In the genomic region with DNA sequence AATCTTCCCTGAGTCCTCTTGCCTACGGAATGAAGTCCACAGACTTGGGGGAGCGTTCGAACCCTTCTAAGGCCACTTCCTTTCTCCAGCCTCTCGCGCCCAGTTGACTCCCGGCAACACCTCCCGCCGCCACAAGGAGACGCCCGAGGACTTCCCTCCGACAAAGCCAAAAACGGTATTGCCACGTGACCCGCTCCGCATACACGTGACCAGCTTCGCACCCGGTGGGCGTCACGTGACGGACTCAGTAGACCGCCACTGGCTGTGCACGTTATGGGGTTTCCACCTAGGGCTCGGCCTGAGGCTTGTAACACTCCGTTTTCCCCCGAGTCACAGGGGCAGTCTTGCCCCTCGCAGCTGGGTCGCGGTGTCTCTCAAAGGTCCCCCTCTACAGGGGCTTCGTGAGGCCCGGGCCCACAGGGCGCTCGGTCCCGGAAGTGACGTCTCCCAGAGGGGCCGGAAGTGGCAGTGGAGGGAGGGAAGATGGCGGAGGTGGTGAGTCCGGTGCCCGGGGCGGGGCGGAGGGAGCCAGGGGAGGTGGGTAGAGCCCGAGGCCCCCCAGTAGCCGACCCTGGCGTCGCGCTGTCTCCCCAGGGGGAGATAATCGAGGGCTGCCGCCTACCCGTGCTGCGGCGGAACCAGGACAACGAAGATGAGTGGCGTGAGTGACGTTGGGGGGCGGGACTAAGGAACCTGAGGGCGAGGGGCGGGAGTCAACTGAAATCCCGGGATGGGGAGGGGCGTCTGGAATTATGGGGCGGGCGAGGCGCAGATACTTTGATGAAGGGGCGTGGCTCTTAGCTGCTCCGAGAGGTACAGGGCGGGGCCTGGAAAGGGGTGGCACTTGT, we compare ENCODE assay signal across 1 cellular context.
TF ChIP-seq lines count a peak whose summit lies in the region.

KAT5 (plus strand) TSS at position 468 of the 848 bp plus-strand sequence; CDS start at position 484, 16 bp downstream.

TF ChIP-seq in HepG2, 621 proteins besides CTCF, POLR2A, EP300 and RAD21 (continued from another document and continues in another):
- TF ChIP-seq FOXC1 (CRISPR knock-in tag; IDR thresholded peaks at IDR 0.05; ENCODE audit: borderline replicate concordance) (peak; percentile 92), KLF13 (CRISPR knock-in tag; IDR thresholded peaks at IDR 0.05) (peak; percentile 86; the same call in 1 of the 2 replicates), RARG (CRISPR knock-in tag; IDR thresholded peaks at IDR 0.05; ENCODE audit: low read depth) (0 out of 2 replicates have a peak, but pooled peaks have one; percentile 60), FIP1L1 (IDR thresholded peaks at IDR 0.05; ENCODE audit: borderline replicate concordance, insufficient read depth, low read depth, low read length) (no peak), SP1 (IDR thresholded peaks at IDR 0.05) (no peak), SP1 (CRISPR knock-in tag; IDR thresholded peaks at IDR 0.05) (peak; percentile 48), ZFP1 (CRISPR knock-in tag; IDR thresholded peaks at IDR 0.05) (no peak), ISX (CRISPR knock-in tag; conservative IDR thresholded peaks at IDR 0.05) (no peak), TRIM24 (CRISPR knock-in tag; IDR thresholded peaks at IDR 0.05) (no peak), SMC3 (IDR thresholded peaks at IDR 0.05; ENCODE audit: low read length) (peak; percentile 78), ZNF430 (CRISPR knock-in tag; IDR thresholded peaks at IDR 0.05) (peak; percentile 85; the same call in 1 of the 2 replicates), THAP7 (CRISPR knock-in tag; IDR thresholded peaks at IDR 0.05) (peak; percentile 95; the same call in 1 of the 2 replicates), KDM5B (CRISPR knock-in tag; IDR thresholded peaks at IDR 0.05; ENCODE audit: borderline replicate concordance) (peak; percentile 99; the same call in 1 of the 2 replicates), ATF7 (IDR thresholded peaks at IDR 0.05) (no peak), ATF7 (CRISPR knock-in tag; IDR thresholded peaks at IDR 0.05) (peak; percentile 89), FOXA3 (CRISPR knock-in tag; IDR thresholded peaks at IDR 0.05) (peak; percentile 63), ZNF431 (CRISPR knock-in tag; IDR thresholded peaks at IDR 0.05; ENCODE audit: borderline replicate concordance, low read depth) (peak; percentile 88), ZSCAN30 (CRISPR knock-in tag; IDR thresholded peaks at IDR 0.05) (0 out of 2 replicates have a peak, but pooled peaks have one; percentile 33), ZNF577 (CRISPR knock-in tag; IDR thresholded peaks at IDR 0.05; ENCODE audit: borderline replicate concordance, low read depth) (no peak), GLI4 (CRISPR knock-in tag; IDR thresholded peaks at IDR 0.05; ENCODE audit: borderline replicate concordance) (peak; percentile 94; the same call in 1 of the 2 replicates), ZNF317 (CRISPR knock-in tag; IDR thresholded peaks at IDR 0.05) (peak; percentile 90; the same call in 1 of the 2 replicates), SALL2 (CRISPR knock-in tag; IDR thresholded peaks at IDR 0.05) (no peak; the same call in 1 of the 2 replicates), ZNF180 (CRISPR knock-in tag; IDR thresholded peaks at IDR 0.05; ENCODE audit: borderline replicate concordance, low read depth) (no peak), ZNF607 (CRISPR knock-in tag; IDR thresholded peaks at IDR 0.05; ENCODE audit: borderline replicate concordance) (peak; percentile 98), ZNF775 (CRISPR knock-in tag; IDR thresholded peaks at IDR 0.05; ENCODE audit: borderline replicate concordance) (0 out of 2 replicates have a peak, but pooled peaks have one; percentile 47), ZNF513 (CRISPR knock-in tag; conservative IDR thresholded peaks at IDR 0.05) (no peak), ETV5 (CRISPR knock-in tag; IDR thresholded peaks at IDR 0.05; ENCODE audit: borderline replicate concordance) (peak; percentile 67), SATB2 (CRISPR knock-in tag; IDR thresholded peaks at IDR 0.05) (no peak), GATAD1 (CRISPR knock-in tag; IDR thresholded peaks at IDR 0.05) (peak; percentile 98), SNRNP70 (IDR thresholded peaks at IDR 0.05; ENCODE audit: low read depth, low read length) (no peak), SMYD3 (CRISPR knock-in tag; IDR thresholded peaks at IDR 0.05) (no peak), MAFG (CRISPR knock-in tag; IDR thresholded peaks at IDR 0.05) (no peak), ZNF407 (CRISPR knock-in tag; IDR thresholded peaks at IDR 0.05; ENCODE audit: not compliant biosample characterization) (peak; percentile 96), GABPB1 (CRISPR knock-in tag; IDR thresholded peaks at IDR 0.05) (peak; percentile 99), CREM (IDR thresholded peaks at IDR 0.05) (peak; percentile 97), CREM (CRISPR knock-in tag; IDR thresholded peaks at IDR 0.05) (peak; percentile 59; the same call in 1 of the 2 replicates), ZNF850 (CRISPR knock-in tag; conservative IDR thresholded peaks at IDR 0.05) (peak; percentile 72; the same call in 1 of the 2 replicates)
- TF ChIP-seq, protein P1, sequence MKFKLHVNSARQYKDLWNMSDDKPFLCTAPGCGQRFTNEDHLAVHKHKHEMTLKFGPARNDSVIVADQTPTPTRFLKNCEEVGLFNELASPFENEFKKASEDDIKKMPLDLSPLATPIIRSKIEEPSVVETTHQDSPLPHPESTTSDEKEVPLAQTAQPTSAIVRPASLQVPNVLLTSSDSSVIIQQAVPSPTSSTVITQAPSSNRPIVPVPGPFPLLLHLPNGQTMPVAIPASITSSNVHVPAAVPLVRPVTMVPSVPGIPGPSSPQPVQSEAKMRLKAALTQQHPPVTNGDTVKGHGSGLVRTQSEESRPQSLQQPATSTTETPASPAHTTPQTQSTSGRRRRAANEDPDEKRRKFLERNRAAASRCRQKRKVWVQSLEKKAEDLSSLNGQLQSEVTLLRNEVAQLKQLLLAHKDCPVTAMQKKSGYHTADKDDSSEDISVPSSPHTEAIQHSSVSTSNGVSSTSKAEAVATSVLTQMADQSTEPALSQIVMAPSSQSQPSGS (CRISPR knock-in tag; IDR thresholded peaks at IDR 0.05): peak; percentile 72
- TF ChIP-seq, protein P2, sequence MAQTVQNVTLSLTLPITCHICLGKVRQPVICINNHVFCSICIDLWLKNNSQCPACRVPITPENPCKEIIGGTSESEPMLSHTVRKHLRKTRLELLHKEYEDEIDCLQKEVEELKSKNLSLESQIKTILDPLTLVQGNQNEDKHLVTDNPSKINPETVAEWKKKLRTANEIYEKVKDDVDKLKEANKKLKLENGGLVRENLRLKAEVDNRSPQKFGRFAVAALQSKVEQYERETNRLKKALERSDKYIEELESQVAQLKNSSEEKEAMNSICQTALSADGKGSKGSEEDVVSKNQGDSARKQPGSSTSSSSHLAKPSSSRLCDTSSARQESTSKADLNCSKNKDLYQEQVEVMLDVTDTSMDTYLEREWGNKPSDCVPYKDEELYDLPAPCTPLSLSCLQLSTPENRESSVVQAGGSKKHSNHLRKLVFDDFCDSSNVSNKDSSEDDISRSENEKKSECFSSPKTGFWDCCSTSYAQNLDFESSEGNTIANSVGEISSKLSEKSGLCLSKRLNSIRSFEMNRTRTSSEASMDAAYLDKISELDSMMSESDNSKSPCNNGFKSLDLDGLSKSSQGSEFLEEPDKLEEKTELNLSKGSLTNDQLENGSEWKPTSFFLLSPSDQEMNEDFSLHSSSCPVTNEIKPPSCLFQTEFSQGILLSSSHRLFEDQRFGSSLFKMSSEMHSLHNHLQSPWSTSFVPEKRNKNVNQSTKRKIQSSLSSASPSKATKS (CRISPR knock-in tag; IDR thresholded peaks at IDR 0.05): no peak
- TF ChIP-seq, protein P3, sequence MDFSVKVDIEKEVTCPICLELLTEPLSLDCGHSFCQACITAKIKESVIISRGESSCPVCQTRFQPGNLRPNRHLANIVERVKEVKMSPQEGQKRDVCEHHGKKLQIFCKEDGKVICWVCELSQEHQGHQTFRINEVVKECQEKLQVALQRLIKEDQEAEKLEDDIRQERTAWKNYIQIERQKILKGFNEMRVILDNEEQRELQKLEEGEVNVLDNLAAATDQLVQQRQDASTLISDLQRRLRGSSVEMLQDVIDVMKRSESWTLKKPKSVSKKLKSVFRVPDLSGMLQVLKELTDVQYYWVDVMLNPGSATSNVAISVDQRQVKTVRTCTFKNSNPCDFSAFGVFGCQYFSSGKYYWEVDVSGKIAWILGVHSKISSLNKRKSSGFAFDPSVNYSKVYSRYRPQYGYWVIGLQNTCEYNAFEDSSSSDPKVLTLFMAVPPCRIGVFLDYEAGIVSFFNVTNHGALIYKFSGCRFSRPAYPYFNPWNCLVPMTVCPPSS (IDR thresholded peaks at IDR 0.05): no peak
